In the genomic region with DNA sequence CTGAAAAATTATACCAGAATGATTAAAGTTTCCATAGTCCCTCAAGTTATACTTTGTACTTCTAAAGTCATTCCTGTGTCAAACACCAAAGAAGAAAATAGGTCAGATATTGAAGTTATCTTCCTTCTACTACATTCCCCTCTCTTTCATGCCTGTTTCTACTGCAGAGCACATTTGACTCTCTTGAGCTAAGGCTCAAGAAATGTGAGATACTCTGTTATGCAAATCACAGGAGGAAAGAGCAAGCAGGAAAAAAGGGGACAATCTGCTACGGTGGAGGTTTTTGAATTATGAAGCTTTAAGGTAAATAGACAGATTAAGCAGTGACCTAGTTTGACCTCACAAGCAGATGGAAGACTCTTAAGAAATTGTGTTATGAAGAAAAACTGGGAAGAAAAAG, we compare ENCODE assay signal across 28 cellular contexts.
"Had no signal": no experiment of that assay in that cellular context is flagged by ENCODE, and none has a peak within 500 bp of the region (broad histone marks: within the 10 kb centered on the region; RNA-seq: fewer than 3 reads in every experiment).

No MANE protein-coding gene starts in this region.

- H3K4me1 Mint-ChIP-seq: activated CD4-positive, alpha-beta T cell treated with anti-CD3 and anti-CD28 coated beads, Interleukin-2, amount 10 ng/mL, durations not matched to agents 7 days and 5 days; central memory CD8-positive, alpha-beta T cell had no signal

- ATAC-seq: activated T-cell treated with anti-CD3 and anti-CD28 coated beads, Interleukin-2, amount 50 U/mL, for 4 hours; Panc1; Right ventricle myocardium inferior had no signal

- H3K36me3 Mint-ChIP-seq: activated CD4-positive, alpha-beta memory T cell treated with anti-CD3 and anti-CD28 coated beads for 36 hours; activated naive CD8-positive, alpha-beta T cell; brain had no signal

- FAIRE-seq: astrocyte, TTC549 had no signal

- H3K4me3 Mint-ChIP-seq: activated CD4-positive, alpha-beta memory T cell treated with anti-CD3 and anti-CD28 coated beads for 36 hours; activated CD4-positive, alpha-beta T cell treated with anti-CD3 and anti-CD28 coated beads, Interleukin-2, amount 10 ng/mL, durations not matched to agents 7 days and 5 days; activated naive CD4-positive, alpha-beta T cell treated with anti-CD3 and anti-CD28 coated beads for 36 hours; activated naive CD8-positive, alpha-beta T cell; activated T-cell treated with anti-CD3 and anti-CD28 coated beads, Interleukin-2, amount 50 U/mL, for 4 hours; brain; central memory CD8-positive, alpha-beta T cell had no signal

- H3K4me3 ChIP-seq: MG63 had no signal

- H3K27me3 Mint-ChIP-seq: activated CD4-positive, alpha-beta T cell treated with anti-CD3 and anti-CD28 coated beads, Interleukin-2, amount 10 ng/mL, durations not matched to agents 7 days and 5 days had no signal

- H3K9me3 ChIP-seq: MG63 had no signal

- DNase-seq: activated CD4-positive, alpha-beta memory T cell treated with anti-CD3 and anti-CD28 coated beads for 36 hours; activated CD4-positive, alpha-beta T cell treated with anti-CD3 and anti-CD28 coated beads, Interleukin-2, amount 10 ng/mL, durations not matched to agents 7 days and 5 days; activated CD4-positive, CD25-positive, alpha-beta regulatory T cell; activated CD8-positive, alpha-beta memory T cell treated with anti-CD3 and anti-CD28 coated beads for 24 hours; activated effector memory CD4-positive, alpha-beta T cell treated with anti-CD3 and anti-CD28 coated beads, Interleukin-2, amount 50 U/mL, for 16 hours; activated naive CD4-positive, alpha-beta T cell treated with anti-CD3 and anti-CD28 coated beads for 36 hours; activated T-cell treated with anti-CD3 and anti-CD28 coated beads, Interleukin-2, amount 50 U/mL, for 4 hours; amygdala; cortex of kidney; MG63; MV-4-11; NCI-H1092 treated with DMSO at 0.1 percent for 48 hours; NCI-H1436; NCI-H1694 treated with DMSO at 0.1 percent for 48 hours; NCI-H2029 treated with DMSO at 0.1 percent for 48 hours; NCI-H69; NK-92 treated with Interleukin-12 subunit alpha and Interleukin-12 subunit beta, amount 100 ng/mL, for 24 hours; OCI-M1; RPMI8226; T-helper 2 cell; T1000 had no signal

- H3K9me3 Mint-ChIP-seq: activated CD4-positive, alpha-beta memory T cell treated with anti-CD3 and anti-CD28 coated beads for 36 hours; activated CD4-positive, alpha-beta T cell treated with anti-CD3 and anti-CD28 coated beads, Interleukin-2, amount 10 ng/mL, durations not matched to agents 7 days and 5 days; activated naive CD4-positive, alpha-beta T cell treated with anti-CD3 and anti-CD28 coated beads for 36 hours; activated T-cell treated with anti-CD3 and anti-CD28 coated beads, Interleukin-2, amount 50 U/mL, for 4 hours; brain; central memory CD8-positive, alpha-beta T cell had no signal

- H3K27ac Mint-ChIP-seq: activated CD4-positive, alpha-beta memory T cell treated with anti-CD3 and anti-CD28 coated beads for 36 hours; activated CD4-positive, alpha-beta T cell treated with anti-CD3 and anti-CD28 coated beads, Interleukin-2, amount 10 ng/mL, durations not matched to agents 7 days and 5 days; activated naive CD4-positive, alpha-beta T cell treated with anti-CD3 and anti-CD28 coated beads for 36 hours; activated naive CD8-positive, alpha-beta T cell; brain had no signal

- H3K36me3 ChIP-seq: MG63 had no signal

- H3K27me3 ChIP-seq: MG63 had no signal
